8 cellular contexts compared by ENCODE assay signal in the genomic region with DNA sequence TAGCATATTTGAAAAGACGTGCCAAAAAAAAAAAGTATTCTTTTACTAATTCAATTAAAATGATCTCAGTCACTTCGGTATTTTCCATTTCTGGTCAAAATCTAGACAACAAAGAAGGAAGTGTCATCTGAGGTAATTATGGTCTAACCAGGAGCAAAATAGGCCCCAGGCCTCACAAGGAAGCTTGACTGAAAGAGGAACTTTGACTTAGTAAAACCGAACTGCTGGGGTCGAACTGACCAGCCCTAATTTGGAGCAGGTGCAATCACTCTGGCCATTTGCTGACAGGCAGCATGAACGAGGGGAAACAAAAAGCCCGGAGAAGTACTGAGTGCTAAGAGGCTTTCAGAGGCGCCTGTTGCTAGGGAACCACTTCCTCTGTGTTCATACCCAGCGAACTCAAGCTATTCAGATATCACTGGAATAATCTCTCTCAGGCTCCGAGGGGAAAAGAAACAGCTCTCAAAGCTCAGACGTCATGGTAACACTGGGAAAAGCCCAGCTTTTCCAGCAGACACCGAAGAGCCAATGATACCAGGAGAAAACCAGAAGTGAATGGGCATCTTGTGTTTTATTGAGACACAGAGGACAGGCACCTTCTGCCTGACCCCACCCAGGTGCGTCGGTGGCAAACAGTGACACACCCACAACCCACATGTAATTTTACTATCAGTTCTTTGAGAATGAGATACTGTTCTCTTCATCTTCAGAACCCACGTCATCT.
DNase-seq lines count a peak whose midpoint lies in the region; ATAC-seq lines count a peak whose summit lies in the region.

No MANE protein-coding gene starts in this region.

- no peaks in the 10 kb centered on the region for H3K27me3 Mint-ChIP-seq in naive B cell

- peak overlapping the region; percentile 96 to 99 (median 99) for H3K27ac Mint-ChIP-seq in naive B cell

- H3K27ac ChIP-seq in epithelial cell of prostate, result peak overlapping the region; percentile 39

- peak overlapping the region; percentile 66 to 90 (median 84) for H3K4me3 Mint-ChIP-seq in naive B cell

- H3K4me1 Mint-ChIP-seq in naive B cell, result peaks cover 47 to 84% (median 68%) of the 10 kb centered on the region in 3 donors

- H3K36me3 Mint-ChIP-seq in naive B cell, result no peaks in the 10 kb centered on the region

- DNase-seq in SHP77 (lab: John Stamatoyannopoulos, UW), result peak; percentile 19 to 45
- DNase-seq in SHP77 treated with DMSO at 0.1 percent for 48 hours (lab: John Stamatoyannopoulos, UW), result no peak
- DNase-seq in NCI-H510A treated with DMSO at 0.1 percent for 48 hours (lab: John Stamatoyannopoulos, UW), result peak; percentile 69
- peak; percentile 48 for DNase-seq in activated CD8-positive, alpha-beta memory T cell treated with anti-CD3 and anti-CD28 coated beads, Interleukin-2, amount 50 U/mL, for 1 hour (ENCODE audit: extremely low read depth)
- DNase-seq in epithelial cell of prostate (ENCODE audit: low read depth, low spot score), result no peak
- peak; percentile 84 for DNase-seq in naive B cell
- peak; percentile 29 to 46 for DNase-seq in stimulated activated CD8-positive, alpha-beta memory T cell treated with anti-CD3 and anti-CD28 coated beads, Interleukin-7, amount 100 ng/mL, for 1 hour (ENCODE audit: low read depth in 2 of 2)

- ATAC-seq in HG03060 (IDR thresholded peaks at IDR 0.05; ENCODE audit: low read depth, unreplicated experiment) (peak; percentile 80), naive B cell (ENCODE audit: low read depth in 2 of 2) (peak; percentile 81 to 85)

- H3K9me3 Mint-ChIP-seq in naive B cell, result peaks cover 0 to 4% (median 0%) of the 10 kb centered on the region in 7 donors

Comparison
In these comparisons a context has a peak if more than half of its experiments do, and no peak if none do; other contexts are left out.
1. DNase-seq: peak in SHP77 (2 of 2), NCI-H510A treated with DMSO at 0.1 percent for 48 hours (single experiment), activated CD8-positive, alpha-beta memory T cell treated with anti-CD3 and anti-CD28 coated beads, Interleukin-2, amount 50 U/mL, for 1 hour (single experiment), naive B cell (single experiment) and stimulated activated CD8-positive, alpha-beta memory T cell treated with anti-CD3 and anti-CD28 coated beads, Interleukin-7, amount 100 ng/mL, for 1 hour (2 of 2); none in SHP77 treated with DMSO at 0.1 percent for 48 hours (single experiment) and epithelial cell of prostate (single experiment).